Comparison of ENCODE assay signal across 21 cellular contexts in genomic region chr6:11248974-11249761, GRCh38.
"Had no signal": no experiment of that assay in that cellular context is flagged by ENCODE, and none has a peak within 500 bp of the region (broad histone marks: within the 10 kb centered on the region; RNA-seq: fewer than 3 reads in every experiment).

No MANE protein-coding gene starts in this region.

- H3K27ac Mint-ChIP-seq: activated CD4-positive, alpha-beta T cell treated with anti-CD3 and anti-CD28 coated beads, Interleukin-2, amount 10 ng/mL, durations not matched to agents 7 days and 5 days; activated naive CD8-positive, alpha-beta T cell treated with anti-CD3 and anti-CD28 coated beads, Interleukin-2, amount 10 ng/mL, durations not matched to agents 7 days and 5 days; activated T-helper 1 cell treated with anti-CD3 and anti-CD28 coated beads, Interleukin-12 subunit alpha, Interleukin-12 subunit beta, Interleukin-2, Interleukin-4 antibody, amounts not matched to agents 30 ng/mL and 10 ng/mL and 1 ng/mL, durations not matched to agents 14 hours and 24 hours and 36 hours; dendritic cell treated with granulocyte-macrophage colony-stimulating factor and Interleukin-4, amounts not matched to agents 40 ng/mL and 50 ng/mL, for 4 days; effector memory CD8-positive, alpha-beta T cell had no signal

- H3K4me1 Mint-ChIP-seq: activated CD4-positive, alpha-beta T cell treated with anti-CD3 and anti-CD28 coated beads, Interleukin-2, amount 10 ng/mL, durations not matched to agents 7 days and 5 days had no signal

- H3K9me3 ChIP-seq: breast epithelium, testis, upper lobe of left lung had no signal

- DNase-seq: activated CD4-positive, alpha-beta T cell treated with anti-CD3 and anti-CD28 coated beads, Interleukin-2, amount 10 ng/mL, durations not matched to agents 7 days and 5 days; activated CD4-positive, CD25-positive, alpha-beta regulatory T cell; activated CD8-positive, alpha-beta memory T cell treated with anti-CD3 and anti-CD28 coated beads for 24 hours; activated naive CD4-positive, alpha-beta T cell; activated naive CD8-positive, alpha-beta T cell treated with anti-CD3 and anti-CD28 coated beads, Interleukin-2, amount 10 ng/mL, durations not matched to agents 7 days and 5 days; cerebellar nuclear complex; effector memory CD8-positive, alpha-beta T cell; foreskin melanocyte; head of caudate nucleus; immature natural killer cell; occipital lobe; stimulated activated CD4-positive, alpha-beta T cell treated with anti-CD3 and anti-CD28 coated beads, Interleukin-4, amount 100 ng/mL, for 4 hours; stimulated activated CD8-positive, alpha-beta memory T cell treated with anti-CD3 and anti-CD28 coated beads, Interleukin-4, amount 100 ng/mL, for 48 hours; stomach; testis; upper lobe of left lung had no signal

- H3K36me3 ChIP-seq: breast epithelium had no signal

- H3K27ac ChIP-seq: epithelial cell of prostate, stomach, upper lobe of left lung had no signal

- H3K27me3 ChIP-seq: breast epithelium, stomach, testis, upper lobe of left lung had no signal

- H3K4me3 Mint-ChIP-seq: activated CD4-positive, alpha-beta T cell treated with anti-CD3 and anti-CD28 coated beads, Interleukin-2, amount 10 ng/mL, durations not matched to agents 7 days and 5 days; activated naive CD8-positive, alpha-beta T cell treated with anti-CD3 and anti-CD28 coated beads, Interleukin-2, amount 10 ng/mL, durations not matched to agents 7 days and 5 days; activated T-helper 1 cell treated with anti-CD3 and anti-CD28 coated beads, Interleukin-12 subunit alpha, Interleukin-12 subunit beta, Interleukin-2, Interleukin-4 antibody, amounts not matched to agents 30 ng/mL and 10 ng/mL and 1 ng/mL, durations not matched to agents 14 hours and 24 hours and 36 hours; dendritic cell treated with granulocyte-macrophage colony-stimulating factor and Interleukin-4, amounts not matched to agents 40 ng/mL and 50 ng/mL, for 4 days; effector memory CD8-positive, alpha-beta T cell; immature natural killer cell; nephron had no signal

- H3K9me3 Mint-ChIP-seq: effector memory CD8-positive, alpha-beta T cell; immature natural killer cell had no signal

- H3K27me3 Mint-ChIP-seq: activated CD4-positive, alpha-beta T cell treated with anti-CD3 and anti-CD28 coated beads, Interleukin-2, amount 10 ng/mL, durations not matched to agents 7 days and 5 days; activated naive CD8-positive, alpha-beta T cell treated with anti-CD3 and anti-CD28 coated beads, Interleukin-2, amount 10 ng/mL, durations not matched to agents 7 days and 5 days; dendritic cell treated with granulocyte-macrophage colony-stimulating factor and Interleukin-4, amounts not matched to agents 40 ng/mL and 50 ng/mL, for 4 days; effector memory CD8-positive, alpha-beta T cell had no signal

- H3K4me3 ChIP-seq: breast epithelium, stomach, testis, upper lobe of left lung had no signal

- ATAC-seq: effector memory CD8-positive, alpha-beta T cell had no signal
